In genomic region chr18:67305466-67305865, GRCh38 we compare ENCODE assay signal across 20 cellular contexts.
DNase-seq lines count a peak whose midpoint lies in the region; TF ChIP-seq lines count a peak whose summit lies in the region.
"Had no signal": no experiment of that assay in that cellular context is flagged by ENCODE, and none has a peak within 500 bp of the region (broad histone marks: within the 10 kb centered on the region; RNA-seq: fewer than 3 reads in every experiment).

No MANE protein-coding gene starts in this region.

- no peak for TF ChIP-seq CTCF in fibroblast of lung (conservative IDR thresholded peaks at IDR 0.05 in 1 of 2, IDR thresholded peaks at IDR 0.05 in 1 of 2; ENCODE audit: low read depth in 1 of 2, low read length in 2 of 2)

- no peaks in the 10 kb centered on the region for H4K20me1 ChIP-seq in fibroblast of lung (ENCODE audit: control insufficient read depth, extremely low read depth, insufficient read depth, low read length)
- H4K20me1 ChIP-seq: BLaER1 treated with 17β-estradiol and CSF1 and Interleukin-3, amounts not matched to agents 10 nM and 100 nM had no signal

- peaks cover 3% of the 10 kb centered on the region for H3K4me1 ChIP-seq in fibroblast of lung (ENCODE audit: control insufficient read depth, extremely low read depth, insufficient read depth, low read length)
- H3K4me1 ChIP-seq: A549; BE2C; BLaER1 treated with 17β-estradiol and CSF1 and Interleukin-3, amounts not matched to agents 10 nM and 100 nM had no signal

- H2AFZ ChIP-seq in fibroblast of lung (ENCODE audit: low read length): peak overlapping the region; percentile 12
- H2AFZ ChIP-seq: GM23248 had no signal

- no peaks in the 10 kb centered on the region for H3K9me3 ChIP-seq in fibroblast of lung (ENCODE audit: control insufficient read depth, insufficient read depth, low read depth, low read length)
- H3K9me3 ChIP-seq: A549, BE2C had no signal

- no peak overlapping the region for H3K4me2 ChIP-seq in fibroblast of lung (ENCODE audit: extremely low read depth, insufficient read depth, low read length)
- H3K4me2 ChIP-seq: A549; BLaER1 treated with 17β-estradiol and CSF1 and Interleukin-3, amounts not matched to agents 10 nM and 100 nM had no signal

- H3K9ac ChIP-seq in fibroblast of lung (ENCODE audit: insufficient read depth, low read length): no peak overlapping the region
- H3K9ac ChIP-seq: BLaER1 treated with 17β-estradiol and CSF1 and Interleukin-3, amounts not matched to agents 10 nM and 100 nM; GM23248 had no signal

- H3K79me2 ChIP-seq in fibroblast of lung (ENCODE audit: control insufficient read depth, insufficient read depth, low read length): no peaks in the 10 kb centered on the region

- DNase-seq in NCI-H748 (lab: John Stamatoyannopoulos, UW; ENCODE audit: unreplicated experiment) (peak; percentile 31), NCI-H748 treated with DMSO at 0.1 percent for 48 hours (lab: John Stamatoyannopoulos, UW) (no peak), dermis blood vessel endothelial cell (peak; percentile 72), fibroblast of lung (ENCODE audit: low read depth in 2 of 2) (no peak), pulmonary artery endothelial cell (ENCODE audit: low read depth, low spot score) (peak; percentile 32), NCI-H1436 (lab: John Stamatoyannopoulos, UW) (no peak)
- no peak for DNase-seq in activated CD8-positive, alpha-beta memory T cell treated with anti-CD3 and anti-CD28 coated beads, Interleukin-2, amount 50 U/mL, for 48 hours
- DNase-seq: 8988T; ACHN; AML-193; BE2C; CD4-positive, alpha-beta T cell; CD8-positive, alpha-beta memory T cell; DMS 273 treated with DMSO at 0.1 percent for 48 hours; DND-41; GM23248; H7; HCEC 1CT had no signal

- H3K27me3 ChIP-seq in fibroblast of lung (ENCODE audit: control insufficient read depth, insufficient read depth, low read length): no peaks in the 10 kb centered on the region
- H3K27me3 ChIP-seq: BE2C; BLaER1 treated with 17β-estradiol and CSF1 and Interleukin-3, amounts not matched to agents 10 nM and 100 nM had no signal

- no peak overlapping the region for H3K27ac ChIP-seq in fibroblast of lung (ENCODE audit: insufficient read depth, low read length)
- H3K27ac ChIP-seq: A549; BLaER1 treated with 17β-estradiol and CSF1 and Interleukin-3, amounts not matched to agents 10 nM and 100 nM; GM23248 had no signal

- no peak overlapping the region for H3K4me3 ChIP-seq in fibroblast of lung (replicated peaks in 1 of 4; ENCODE audit: control extremely low read depth in 1 of 4, insufficient read depth in 1 of 4, low read depth in 3 of 4, low read length in 4 of 4)
- H3K4me3 ChIP-seq: A549; BLaER1 treated with 17β-estradiol and CSF1 and Interleukin-3, amounts not matched to agents 10 nM and 100 nM; GM23248 had no signal

- no peaks in the 10 kb centered on the region for H3K36me3 ChIP-seq in fibroblast of lung (ENCODE audit: control insufficient read depth, insufficient read depth, low read length)
- H3K36me3 ChIP-seq: BE2C; BLaER1 treated with 17β-estradiol and CSF1 and Interleukin-3, amounts not matched to agents 10 nM and 100 nM had no signal

Comparison
In these comparisons a context has a peak if more than half of its experiments do, and no peak if none do; other contexts are left out.
1. DNase-seq: peak in NCI-H748 (single experiment), dermis blood vessel endothelial cell (single experiment) and pulmonary artery endothelial cell (single experiment); none in NCI-H748 treated with DMSO at 0.1 percent for 48 hours (single experiment), fibroblast of lung (0 of 2), NCI-H1436 (single experiment) and activated CD8-positive, alpha-beta memory T cell treated with anti-CD3 and anti-CD28 coated beads, Interleukin-2, amount 50 U/mL, for 48 hours (single experiment).